Comparison of ENCODE assay signal across 8 cellular contexts in genomic region chr1:1433804-1434130, GRCh38. TPM values are rescaled to one million over a fixed set of nuclear protein-coding genes. Genes with fewer than 3 reads are reported as not detected.
DNase-seq lines count a peak whose midpoint lies in the region; ATAC-seq and TF ChIP-seq lines count a peak whose summit lies in the region.

No MANE protein-coding gene starts in this region.

- no peak overlapping the region for H3K27ac Mint-ChIP-seq in activated T-helper 17 cell treated with anti-CD3 and anti-CD28 coated beads, Interleukin-2, amount 50 U/mL, for 72 hours
- no peak overlapping the region for H3K27ac Mint-ChIP-seq in CD8-positive, alpha-beta T cell

- no peak for TF ChIP-seq CTCF in CD8-positive, alpha-beta T cell (IDR thresholded peaks at IDR 0.05)

- no peaks in the 10 kb centered on the region for H3K36me3 Mint-ChIP-seq in activated T-helper 17 cell treated with anti-CD3 and anti-CD28 coated beads, Interleukin-2, amount 50 U/mL, for 72 hours (ENCODE audit: low read depth)
- no peaks in the 10 kb centered on the region for H3K36me3 Mint-ChIP-seq in CD8-positive, alpha-beta T cell

- CTCF ChIA-PET in CD8-positive, alpha-beta T cell (lab: Charles Lee), result no interaction called here

- H3K36me3 ChIP-seq in CD8-positive, alpha-beta T cell (ENCODE audit: insufficient read depth, low read length), result no peaks in the 10 kb centered on the region

- H3K4me3 ChIP-seq in CD8-positive, alpha-beta T cell (ENCODE audit: low read depth, low read length), result no peak overlapping the region

- H3K27ac ChIP-seq in CD8-positive, alpha-beta T cell (ENCODE audit: low read depth, low read length), result no peak overlapping the region

- H3K27me3 Mint-ChIP-seq in activated T-helper 17 cell treated with anti-CD3 and anti-CD28 coated beads, Interleukin-2, amount 50 U/mL, for 72 hours, result peaks cover 3% of the 10 kb centered on the region
- peaks cover 31% of the 10 kb centered on the region for H3K27me3 Mint-ChIP-seq in CD8-positive, alpha-beta T cell (ENCODE audit: low read depth)

- no peaks in the 10 kb centered on the region for H3K9me3 ChIP-seq in CD8-positive, alpha-beta T cell (ENCODE audit: low read length)

- H3K4me1 ChIP-seq in CD8-positive, alpha-beta T cell (ENCODE audit: insufficient read depth, low read length), result peaks cover 23% of the 10 kb centered on the region

- ATAC-seq in activated T-helper 17 cell treated with anti-CD3 and anti-CD28 coated beads, Interleukin-2, amount 50 U/mL, for 72 hours (replicated peaks), result peak; percentile 80
- no peak for ATAC-seq in CD8-positive, alpha-beta T cell
- ATAC-seq in GM18517 (IDR thresholded peaks at IDR 0.05; ENCODE audit: unreplicated experiment), result no peak

- intact Hi-C loops in CD8-positive, alpha-beta T cell (cut with DNase I, micrococcal nuclease), result no loop called here

- H3K4me1 Mint-ChIP-seq in activated T-helper 17 cell treated with anti-CD3 and anti-CD28 coated beads, Interleukin-2, amount 50 U/mL, for 72 hours, result no peaks in the 10 kb centered on the region
- H3K4me1 Mint-ChIP-seq in CD8-positive, alpha-beta T cell (ENCODE audit: low read depth), result peaks cover 8% of the 10 kb centered on the region

- H3K4me3 Mint-ChIP-seq in activated T-helper 17 cell treated with anti-CD3 and anti-CD28 coated beads, Interleukin-2, amount 50 U/mL, for 72 hours, result peak overlapping the region; percentile 6
- H3K4me3 Mint-ChIP-seq in CD8-positive, alpha-beta T cell, result no peak overlapping the region

- DNase-seq in activated T-cell treated with anti-CD3 and anti-CD28 coated beads for 24 hours (ENCODE audit: low read depth) (peak; percentile 57), islet precursor cell (peak; percentile 89), GM19240 (ENCODE audit: insufficient read length, low spot score) (no peak)
- DNase-seq in activated T-cell treated with anti-CD3 and anti-CD28 coated beads, Interleukin-2, amount 50 U/mL, for 1 hour, result no peak
- DNase-seq in stimulated activated CD4-positive, alpha-beta T cell treated with anti-CD3 and anti-CD28 coated beads, Interleukin-4, amount 100 ng/mL, for 24 hours, result peak; percentile 67
- DNase-seq in CD8-positive, alpha-beta T cell, result no peak

- no peaks in the 10 kb centered on the region for H3K9me3 Mint-ChIP-seq in activated T-helper 17 cell treated with anti-CD3 and anti-CD28 coated beads, Interleukin-2, amount 50 U/mL, for 72 hours
- H3K9me3 Mint-ChIP-seq in CD8-positive, alpha-beta T cell, result no peaks in the 10 kb centered on the region

- H3K27me3 ChIP-seq in CD8-positive, alpha-beta T cell (ENCODE audit: insufficient read depth, low read length), result peaks cover 34% of the 10 kb centered on the region

- POLR2A ChIA-PET in CD8-positive, alpha-beta T cell (lab: Charles Lee), result interaction anchor here (2.0 kb wide), 1 partner anchor 27 kb away, joined by 9 read pairs; the partner anchor contains the start of gene MRPL20

RNA-seq across cellular contexts. Expression of gene VWA1, which starts 1.7 kb away (rescaled TPM):
- 1 to 10 TPM in 1 of 2 donors, under 1 TPM in 1; 0.84 to 6.2 TPM for total RNA-seq in activated T-helper 17 cell treated with anti-CD3 and anti-CD28 coated beads, Interleukin-2, amount 50 U/mL, for 72 hours
- total RNA-seq in CD8-positive, alpha-beta T cell, result not detected

RNA-seq across cellular contexts. Expression of gene ANKRD65, which starts 12.7 kb away (rescaled TPM):
- total RNA-seq in activated T-helper 17 cell treated with anti-CD3 and anti-CD28 coated beads, Interleukin-2, amount 50 U/mL, for 72 hours, result not detected
- not detected for total RNA-seq in CD8-positive, alpha-beta T cell

RNA-seq across cellular contexts. Expression of gene ATAD3C, which starts 15.7 kb away (rescaled TPM):
- 1 to 10 TPM; 1.4 to 2.1 TPM for total RNA-seq in activated T-helper 17 cell treated with anti-CD3 and anti-CD28 coated beads, Interleukin-2, amount 50 U/mL, for 72 hours
- total RNA-seq in CD8-positive, alpha-beta T cell, result under 1 TPM; 0.79 to 0.89 TPM

RNA-seq across cellular contexts. Expression of gene MRPL20, which starts 26.7 kb away (rescaled TPM):
- 100 to 1,000 TPM in 1 of 2 donors, 10 to 100 TPM in 1; 57.7 to 147 TPM for total RNA-seq in activated T-helper 17 cell treated with anti-CD3 and anti-CD28 coated beads, Interleukin-2, amount 50 U/mL, for 72 hours
- total RNA-seq in CD8-positive, alpha-beta T cell, result 10 to 100 TPM; 92.6 to 92.7 TPM

RNA-seq across cellular contexts. Expression of gene CCNL2, which starts 34.6 kb away (rescaled TPM):
- total RNA-seq in activated T-helper 17 cell treated with anti-CD3 and anti-CD28 coated beads, Interleukin-2, amount 50 U/mL, for 72 hours, result 100 to 1,000 TPM; 103 to 107 TPM
- 100 to 1,000 TPM; 307 to 328 TPM for total RNA-seq in CD8-positive, alpha-beta T cell

Comparison
In these comparisons a context has a peak if more than half of its experiments do, and no peak if none do; other contexts are left out.
1. DNase-seq: peak in activated T-cell treated with anti-CD3 and anti-CD28 coated beads for 24 hours (single experiment), islet precursor cell (single experiment) and stimulated activated CD4-positive, alpha-beta T cell treated with anti-CD3 and anti-CD28 coated beads, Interleukin-4, amount 100 ng/mL, for 24 hours (single experiment); none in activated T-cell treated with anti-CD3 and anti-CD28 coated beads, Interleukin-2, amount 50 U/mL, for 1 hour (single experiment), GM19240 (single experiment) and CD8-positive, alpha-beta T cell (0 of 7).